14 cellular contexts compared by ENCODE assay signal in the genomic region with DNA sequence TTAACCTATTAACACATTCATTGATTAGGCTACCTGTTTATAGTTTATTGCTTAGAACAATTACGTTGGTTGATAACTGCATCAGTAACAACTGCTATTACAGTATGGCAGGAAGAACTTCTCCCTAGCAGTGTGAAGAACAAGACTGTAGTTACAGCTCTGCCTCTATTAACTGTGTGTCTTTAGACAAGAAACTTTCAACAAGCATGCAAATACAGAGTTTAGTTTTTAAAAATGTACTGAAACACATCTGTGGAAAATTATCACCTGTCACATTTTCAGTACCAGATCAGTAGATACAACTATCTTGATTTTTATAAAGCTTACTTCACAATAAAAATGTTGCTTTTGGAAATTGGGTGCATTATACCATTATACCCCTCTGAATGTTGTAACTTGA. TPM values are rescaled to one million over a fixed set of nuclear protein-coding genes. Genes with fewer than 3 reads are reported as not detected.
A peak's percentile ranks its signal among the peaks of the same experiment; 100 is the strongest.
DNase-seq lines count a peak whose midpoint lies in the region; ATAC-seq, FAIRE-seq and TF ChIP-seq lines count a peak whose summit lies in the region.
"Had no signal": no experiment of that assay in that cellular context is flagged by ENCODE, and none has a peak within 500 bp of the region (broad histone marks: within the 10 kb centered on the region; RNA-seq: fewer than 3 reads in every experiment).

No MANE protein-coding gene starts in this region.

- H2AFZ ChIP-seq in GM12878 (ENCODE audit: control insufficient read depth, low read depth, low read length) = no peak overlapping the region

- TF ChIP-seq POLR2A in GM12878 (IDR thresholded peaks at IDR 0.05; ENCODE audit: low read depth, low read length) = no peak
- no peak for TF ChIP-seq POLR2A in body of pancreas (IDR thresholded peaks at IDR 0.05)

- no peak for TF ChIP-seq RAD21 in GM12878 (IDR thresholded peaks at IDR 0.05; ENCODE audit: insufficient read depth, low read depth, low read length)

- H3K27me3 ChIP-seq in GM12878 (replicated peaks in 1 of 2; ENCODE audit: control insufficient read depth in 2 of 2, insufficient read depth in 2 of 2, low read length in 1 of 2) (no peaks in the 10 kb centered on the region), A673 (replicated peaks; ENCODE audit: insufficient read depth, low read depth, low read length, poor library complexity) (no peaks in the 10 kb centered on the region), body of pancreas (no peaks in the 10 kb centered on the region)
- no peaks in the 10 kb centered on the region for H3K27me3 ChIP-seq in CD8-positive, alpha-beta memory T cell (ENCODE audit: insufficient read depth, low read length, poor library complexity, severe bottlenecking)
- H3K27me3 ChIP-seq: BLaER1 treated with 17β-estradiol and CSF1 and Interleukin-3, amounts not matched to agents 10 nM and 100 nM had no signal

- H3K4me3 ChIP-seq in GM12878 (0 out of 2 replicates have a peak overlapping the region, but pooled peaks have one; percentile 0), A673 (ENCODE audit: low read depth, low read length, poor library complexity, severe bottlenecking) (no peak overlapping the region), body of pancreas (no peak overlapping the region)
- no peak overlapping the region for H3K4me3 ChIP-seq in CD8-positive, alpha-beta memory T cell (ENCODE audit: low read length)
- H3K4me3 ChIP-seq: BLaER1 treated with 17β-estradiol and CSF1 and Interleukin-3, amounts not matched to agents 10 nM and 100 nM had no signal

- POLR2A ChIA-PET in GM12878 (lab: Charles Lee) = interaction anchor here (0.8 to 1.0 kb wide), 3 partner anchors 8 to 14 kb away, joined by 3 to 5 read pairs (median 3); no protein-coding TSS in a partner anchor
- POLR2A ChIA-PET in CD8-positive, alpha-beta memory T cell (lab: Charles Lee) = no interaction called here
- POLR2A ChIA-PET in A673 (lab: Charles Lee; ENCODE audit: low non-redundant PET) = no interaction called here

- DNase-seq in GM12878 (ENCODE audit: low read depth, low spot score) (no peak), KBM-7 (no peak), A673 (ENCODE audit: low spot score) (no peak), body of pancreas (no peak)
- DNase-seq in CD8-positive, alpha-beta memory T cell = no peak
- DNase-seq: effector CD8-positive, alpha-beta T cell; foreskin melanocyte; kidney; stimulated activated CD4-positive, alpha-beta T cell treated with anti-CD3 and anti-CD28 coated beads, Interleukin-2, amount 100 ng/mL, for 48 hours had no signal

- TF ChIP-seq EP300 in GM12878 (IDR thresholded peaks at IDR 0.05; ENCODE audit: borderline replicate concordance in 1 of 2, control insufficient read depth in 1 of 2, low read depth in 2 of 2, low read length in 2 of 2) = no peak

- H3K27ac ChIP-seq in GM12878 (ENCODE audit: control insufficient read depth, insufficient read depth) = peak overlapping the region; percentile 62
- H3K27ac ChIP-seq in CD8-positive, alpha-beta memory T cell (ENCODE audit: low read depth, low read length) = no peak overlapping the region
- H3K27ac ChIP-seq in A673 (ENCODE audit: low read depth, low read length, poor library complexity, severe bottlenecking) = no peak overlapping the region
- no peak overlapping the region for H3K27ac ChIP-seq in body of pancreas
- H3K27ac ChIP-seq: BLaER1 treated with 17β-estradiol and CSF1 and Interleukin-3, amounts not matched to agents 10 nM and 100 nM had no signal

- in situ Hi-C loops in GM12878 (cut with MboI) (no loop called here), KBM-7 (cut with MboI; ENCODE audit: low pct_unique_long_range_greater_than_20kb, low sequenced_read_pairs) (no loop called here)

- H3K9me3 ChIP-seq in GM12878 (replicated peaks; ENCODE audit: control insufficient read depth, insufficient read depth, low read length) (no peaks in the 10 kb centered on the region), A673 (ENCODE audit: low read depth, low read length, poor library complexity, severe bottlenecking) (no peaks in the 10 kb centered on the region), body of pancreas (no peaks in the 10 kb centered on the region)
- no peaks in the 10 kb centered on the region for H3K9me3 ChIP-seq in CD8-positive, alpha-beta memory T cell (ENCODE audit: low read length)
- H3K9me3 ChIP-seq: BLaER1 treated with 17β-estradiol and CSF1 and Interleukin-3, amounts not matched to agents 10 nM and 100 nM had no signal

- H3K36me3 Mint-ChIP-seq in CD8-positive, alpha-beta memory T cell = peaks cover 0 to 10% (median 4%) of the 10 kb centered on the region in 3 donors

- no peaks in the 10 kb centered on the region for H3K27me3 Mint-ChIP-seq in CD8-positive, alpha-beta memory T cell
- H3K27me3 Mint-ChIP-seq: stimulated activated naive CD8-positive, alpha-beta T cell treated with anti-CD3 and anti-CD28 coated beads, Interleukin-15, Interleukin-2, amounts not matched to agents 100 ng/mL and 50 ng/mL, for 24 hours had no signal

- RAD21 ChIA-PET in GM12878 (lab: Charles Lee; ENCODE audit: unreplicated experiment) = interaction anchor here (0.8 to 1.4 kb wide), 2 partner anchors 10 to 15 kb away, joined by 3 to 4 read pairs; no protein-coding TSS in a partner anchor

- H4K20me1 ChIP-seq in GM12878 (ENCODE audit: control insufficient read depth, insufficient read depth) = no peaks in the 10 kb centered on the region

- H3K36me3 ChIP-seq in GM12878 (ENCODE audit: control insufficient read depth in 2 of 2, insufficient read depth in 2 of 2, low read length in 1 of 2) (peaks cover 0 to 8% of the 10 kb centered on the region in 2 experiments; a peak in 3 of 4 replicates), A673 (ENCODE audit: insufficient read depth, low read length, poor library complexity, severe bottlenecking) (no peaks in the 10 kb centered on the region), body of pancreas (replicated peaks in 1 of 2; ENCODE audit: insufficient read depth in 1 of 2, low read depth in 2 of 2) (peaks cover 0 to 2% of the 10 kb centered on the region in 2 donors)
- no peaks in the 10 kb centered on the region for H3K36me3 ChIP-seq in CD8-positive, alpha-beta memory T cell (ENCODE audit: insufficient read depth, low read length)

- CTCF ChIA-PET in GM12878 (lab: Yijun Ruan, JAX) (interaction anchor here (1.0 kb wide), 1 partner anchor 11 kb away, joined by 3 read pairs; no protein-coding TSS in a partner anchor), A673 (lab: Charles Lee) (no interaction called here)
- CTCF ChIA-PET in CD8-positive, alpha-beta memory T cell (lab: Charles Lee) = no interaction called here

- ATAC-seq in GM18907 (IDR thresholded peaks at IDR 0.05; ENCODE audit: unreplicated experiment) (peak; percentile 66), GM21619 (IDR thresholded peaks at IDR 0.05; ENCODE audit: unreplicated experiment) (peak; percentile 70), HG03045 (IDR thresholded peaks at IDR 0.05; ENCODE audit: unreplicated experiment) (peak; percentile 73), GM12878 (peak; percentile 53), body of pancreas (no peak)

- TF ChIP-seq CTCF in GM12878 (IDR thresholded peaks at IDR 0.05 in 2 of 3, conservative IDR thresholded peaks at IDR 0.05 in 1 of 3; ENCODE audit: control insufficient read depth in 2 of 3, extremely low read depth in 1 of 3, insufficient read depth in 1 of 3, low read depth in 3 of 3, low read length in 3 of 3) (no peak), A673 (conservative IDR thresholded peaks at IDR 0.05; ENCODE audit: low read depth, low read length) (no peak), body of pancreas (IDR thresholded peaks at IDR 0.05) (no peak)

- SMC1A ChIA-PET in GM12878 (lab: Charles Lee; ENCODE audit: uncharacterized antibody, unreplicated experiment) = interaction anchor here (0.7 to 3.4 kb wide), 6 partner anchors 11 to 20 kb away, joined by 3 to 17 read pairs (median 4); no protein-coding TSS in a partner anchor

- no TSS peak for BruUV-seq in GM12878 (replicated peaks; lab: Mats Ljungman, UMichigan)
- BruUV-seq in A673 (replicated peaks; lab: Mats Ljungman, UMichigan) = no TSS peak

- no peaks in the 10 kb centered on the region for H3K9me3 Mint-ChIP-seq in CD8-positive, alpha-beta memory T cell
- H3K9me3 Mint-ChIP-seq: stimulated activated naive CD8-positive, alpha-beta T cell treated with anti-CD3 and anti-CD28 coated beads, Interleukin-15, Interleukin-2, amounts not matched to agents 100 ng/mL and 50 ng/mL, for 24 hours had no signal

- peaks cover 80% of the 10 kb centered on the region for H3K79me2 ChIP-seq in GM12878 (ENCODE audit: control insufficient read depth, insufficient read depth, low read length)

- peak overlapping the region; percentile 39 for H3K4me2 ChIP-seq in GM12878 (ENCODE audit: control insufficient read depth, insufficient read depth)
- H3K4me2 ChIP-seq: BLaER1 treated with 17β-estradiol and CSF1 and Interleukin-3, amounts not matched to agents 10 nM and 100 nM had no signal

- H3K4me1 ChIP-seq in GM12878 (ENCODE audit: control insufficient read depth, insufficient read depth, low read length) (peaks cover 26% of the 10 kb centered on the region), A673 (ENCODE audit: insufficient read depth, low read length, poor library complexity, severe bottlenecking) (no peaks in the 10 kb centered on the region), body of pancreas (peaks cover 63% of the 10 kb centered on the region)
- H3K4me1 ChIP-seq in CD8-positive, alpha-beta memory T cell (ENCODE audit: insufficient read depth, low read length) = no peaks in the 10 kb centered on the region

- H3K9ac ChIP-seq in GM12878 (ENCODE audit: control insufficient read depth, insufficient read depth, low read length) = no peak overlapping the region
- H3K9ac ChIP-seq: BLaER1 treated with 17β-estradiol and CSF1 and Interleukin-3, amounts not matched to agents 10 nM and 100 nM had no signal

- peaks cover 0 to 2% (median 0%) of the 10 kb centered on the region in 3 donors for H3K4me1 Mint-ChIP-seq in CD8-positive, alpha-beta memory T cell

- no peak overlapping the region for H3K27ac Mint-ChIP-seq in CD8-positive, alpha-beta memory T cell
- H3K27ac Mint-ChIP-seq: stimulated activated naive CD8-positive, alpha-beta T cell treated with anti-CD3 and anti-CD28 coated beads, Interleukin-15, Interleukin-2, amounts not matched to agents 100 ng/mL and 50 ng/mL, for 24 hours had no signal

- 92% methylated on average over 1 of the region's 1 CpG for WGBS in GM12878 (ENCODE audit: insufficient coverage, insufficient replicate concordance, low lambda C conversion rate, missing lambda C conversion rate)
- WGBS in body of pancreas, 2 donors = 63 to 65% methylated on average over 1 of the region's 1 CpG

- no peak overlapping the region for H3K4me3 Mint-ChIP-seq in CD8-positive, alpha-beta memory T cell
- H3K4me3 Mint-ChIP-seq: stimulated activated naive CD8-positive, alpha-beta T cell treated with anti-CD3 and anti-CD28 coated beads, Interleukin-15, Interleukin-2, amounts not matched to agents 100 ng/mL and 50 ng/mL, for 24 hours had no signal

- intact Hi-C loops in GM12878 (cut with micrococcal nuclease; ENCODE audit: unreplicated experiment) (no loop called here), A673 (cut with micrococcal nuclease; ENCODE audit: unreplicated experiment) (no loop called here), body of pancreas (cut with DNase I) (no loop called here)

- FAIRE-seq in GM12878 (lab: Jason Lieb, UNC) = no peak
- FAIRE-seq: kidney had no signal

RNA-seq across cellular contexts. Expression of gene ELL2, which starts 22.2 kb away (rescaled TPM):
- total RNA-seq in GM12878 (2013; cell fraction: nucleolus; rRNA removed) = 85.3 and 105 TPM in 2 replicates
- total RNA-seq in GM12878 (2014; rRNA removed) (59.9 and 61.6 TPM in 2 replicates), GM12878 (2014; rRNA removed; fragmentation: Illumina TruSeq; extraction: Trizol) (83.8 and 87.5 TPM in 2 replicates), GM12878 (2021) (76.1 and 76.9 TPM in 2 replicates), A673 (2021) (7.5 and 12.0 TPM in 2 replicates), body of pancreas (100 to 1,000 TPM; 100 to 104 TPM)
- 24.4 TPM for polyA plus RNA-seq in GM12878 (2011; ENCODE audit: low read depth)
- polyA plus RNA-seq in GM12878 (2011; rRNA removed) (91.4 and 122 TPM in 2 replicates), GM12878 (2014; fragmentation: Illumina TruSeq; extraction: Trizol) (64.9 and 73.3 TPM in 2 replicates), GM12878 (2014; fragmentation: Nextera tagmentation; extraction: Ambion mirVana) (10 to 100 TPM; 24.2 to 34.4 TPM), GM12878 (2014; rRNA removed) (46.4 and 47.7 TPM in 2 replicates), GM12878 (2016; fragmentation: Nextera tagmentation; extraction: Ambion mirVana) (10 to 100 TPM; 50.2 to 53.1 TPM)
- 38.3 and 41.6 TPM in 2 replicates for polyA plus RNA-seq in GM12878 (2011; cell fraction: cytosol; rRNA removed)
- polyA plus RNA-seq in GM12878 (2011; cell fraction: nucleus; rRNA removed) = 70.5 and 86.0 TPM in 2 replicates
- polyA plus RNA-seq in GM12878 (2012) = 32.2 and 37.2 TPM in 2 replicates
- polyA minus RNA-seq in GM12878 (2011; rRNA and poly(A)+ RNA removed) = 110 and 125 TPM in 2 replicates
- 41.3 and 44.8 TPM in 2 replicates for polyA minus RNA-seq in GM12878 (2011; cell fraction: cytosol; rRNA and poly(A)+ RNA removed)
- polyA minus RNA-seq in GM12878 (2011; cell fraction: nucleus; rRNA and poly(A)+ RNA removed) = 172 and 368 TPM in 2 replicates
- 10 to 100 TPM; 90.6 to 91.3 TPM for total RNA-seq in CD8-positive, alpha-beta memory T cell
- polyA plus RNA-seq in CD8-positive, alpha-beta memory T cell = 5.0 TPM
